Comparison of ENCODE assay signal across 12 cellular contexts in the genomic region with DNA sequence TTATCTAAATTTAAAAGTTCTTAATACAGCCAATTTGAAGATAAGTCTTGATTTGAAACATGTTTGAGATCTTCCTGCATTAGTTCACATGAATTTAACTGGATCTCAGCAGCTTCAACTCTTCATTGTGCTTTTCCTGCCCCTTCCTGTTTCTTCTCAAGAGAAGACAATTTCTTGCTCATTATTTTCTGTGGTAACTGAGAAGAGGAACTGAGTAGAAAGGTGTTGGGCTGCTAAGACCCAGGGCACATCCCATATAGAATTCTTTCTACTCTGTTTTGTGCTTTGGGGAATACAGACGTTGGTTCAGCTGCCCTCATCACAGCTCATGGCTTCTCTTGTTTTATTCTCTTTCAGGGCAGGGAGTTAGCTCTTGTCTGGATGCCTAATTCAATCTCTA. TPM values are rescaled to one million over a fixed set of nuclear protein-coding genes. Genes with fewer than 3 reads are reported as not detected.
A peak's percentile ranks its signal among the peaks of the same experiment; 100 is the strongest.
DNase-seq lines count a peak whose midpoint lies in the region; ATAC-seq and TF ChIP-seq lines count a peak whose summit lies in the region.
"Had no signal": no experiment of that assay in that cellular context is flagged by ENCODE, and none has a peak within 500 bp of the region (broad histone marks: within the 10 kb centered on the region; RNA-seq: fewer than 3 reads in every experiment).

No MANE protein-coding gene starts in this region.

- no peak overlapping the region for H3K4me3 ChIP-seq in lower lobe of right lung
- H3K4me3 ChIP-seq: vagina had no signal

- H3K36me3 ChIP-seq in lower lobe of right lung, result no peaks in the 10 kb centered on the region
- H3K36me3 ChIP-seq: vagina had no signal

- TF ChIP-seq CTCF in GM10248 (IDR thresholded peaks at IDR 0.05; ENCODE audit: control extremely low read depth, extremely low read depth, low read depth, missing control alignments), result no peak
- TF ChIP-seq CTCF in lower lobe of right lung (IDR thresholded peaks at IDR 0.05), result no peak

- no peaks in the 10 kb centered on the region for H3K27me3 ChIP-seq in lower lobe of right lung (ENCODE audit: low read depth)
- H3K27me3 ChIP-seq: vagina had no signal

- no peaks in the 10 kb centered on the region for H3K4me1 ChIP-seq in lower lobe of right lung
- H3K4me1 ChIP-seq: vagina had no signal

- peak; percentile 49 for DNase-seq in GM10248 (ENCODE audit: extremely low spot score)
- no peak for DNase-seq in NCI-H187 (lab: John Stamatoyannopoulos, UW)
- DNase-seq in activated CD8-positive, alpha-beta memory T cell treated with anti-CD3 and anti-CD28 coated beads, Interleukin-2, amount 50 U/mL, for 4 hours, result no peak
- DNase-seq in cerebellar cortex (ENCODE audit: low spot score), result no peak
- DNase-seq in lower lobe of right lung, result no peak
- DNase-seq: GF-D8, kidney glomerular epithelial cell, NCI-H345 had no signal

- H3K9me3 ChIP-seq in lower lobe of right lung, result no peaks in the 10 kb centered on the region
- H3K9me3 ChIP-seq: vagina had no signal

- POLR2A ChIA-PET in GM10248 (lab: Yijun Ruan, JAX), result no interaction called here

- peak; percentile 95 for ATAC-seq in GM19351 (IDR thresholded peaks at IDR 0.05; ENCODE audit: unreplicated experiment)
- peak; percentile 90 for ATAC-seq in HG02852 (IDR thresholded peaks at IDR 0.05; ENCODE audit: unreplicated experiment)
- peak; percentile 90 for ATAC-seq in HG03565 (IDR thresholded peaks at IDR 0.05; ENCODE audit: unreplicated experiment)
- ATAC-seq in lower lobe of right lung, result no peak

- intact Hi-C loops in lower lobe of right lung (cut with DNase I), result no loop called here

- H3K27ac ChIP-seq in lower lobe of right lung, result no peak overlapping the region
- H3K27ac ChIP-seq: vagina had no signal

- CTCF ChIA-PET in GM10248 (lab: Yijun Ruan, JAX), result interaction anchor here (1.5 to 2.5 kb wide), 2 partner anchors 12 to 15 kb away, joined by 4 to 10 read pairs; no protein-coding TSS in a partner anchor

RNA-seq across cellular contexts. Expression of a gene that starts 59.9 kb away (rescaled TPM):
- total RNA-seq in lower lobe of right lung, result 0.18 TPM

Comparison
In these comparisons a context has a peak if more than half of its experiments do, and no peak if none do; other contexts are left out.
1. ATAC-seq: peak in GM19351 (single experiment), HG02852 (single experiment) and HG03565 (single experiment); none in lower lobe of right lung (0 of 2).